Comparison of ENCODE assay signal across 8 cellular contexts in genomic region chr17:50290074-50290702, GRCh38. TPM values are rescaled to one million over a fixed set of nuclear protein-coding genes. Genes with fewer than 3 reads are reported as not detected.
DNase-seq lines count a peak whose midpoint lies in the region; ATAC-seq and TF ChIP-seq lines count a peak whose summit lies in the region.
"Had no signal": no experiment of that assay in that cellular context is flagged by ENCODE, and none has a peak within 500 bp of the region (broad histone marks: within the 10 kb centered on the region; RNA-seq: fewer than 3 reads in every experiment).

No MANE protein-coding gene starts in this region.

- H3K9ac ChIP-seq in endodermal cell (ENCODE audit: extremely low read depth, low read length, poor library complexity, severe bottlenecking) (no peak overlapping the region), mucosa of stomach (ENCODE audit: low read length) (peak overlapping the region; percentile 30)

- H3K36me3 ChIP-seq in endodermal cell (ENCODE audit: control insufficient read depth, insufficient read depth, low read length) (no peaks in the 10 kb centered on the region), mucosa of stomach (ENCODE audit: control insufficient read depth, insufficient read depth, low read length) (no peaks in the 10 kb centered on the region)

- no peaks in the 10 kb centered on the region for H3K36me3 Mint-ChIP-seq in endodermal cell (ENCODE audit: low read depth)

- H3K4me1 Mint-ChIP-seq in endodermal cell: peaks cover 14% of the 10 kb centered on the region
- H3K4me1 Mint-ChIP-seq: activated B cell treated with CpG ODN at 0.5 μM for 24 hours had no signal

- H3K27me3 ChIP-seq in endodermal cell (ENCODE audit: control insufficient read depth, insufficient read depth, low read length, poor library complexity, severe bottlenecking): no peaks in the 10 kb centered on the region
- no peaks in the 10 kb centered on the region for H3K27me3 ChIP-seq in mucosa of stomach (ENCODE audit: control insufficient read depth, insufficient read depth, low read length)

- ATAC-seq in GM19324 (IDR thresholded peaks at IDR 0.05; ENCODE audit: low FRiP score, unreplicated experiment): no peak

- no peak overlapping the region for H3K4me3 ChIP-seq in endodermal cell (ENCODE audit: low read length)
- no peak overlapping the region for H3K4me3 ChIP-seq in mucosa of stomach (ENCODE audit: low read length)

- peak overlapping the region; percentile 58 for H3K27ac Mint-ChIP-seq in endodermal cell
- H3K27ac Mint-ChIP-seq: activated B cell treated with CpG ODN at 0.5 μM for 24 hours had no signal

- H3K4me1 ChIP-seq in endodermal cell (ENCODE audit: control insufficient read depth, insufficient read depth, low read length) (no peaks in the 10 kb centered on the region), mucosa of stomach (ENCODE audit: control insufficient read depth, insufficient read depth, low read length) (peaks cover 23% of the 10 kb centered on the region)

- no peak overlapping the region for H3K27ac ChIP-seq in endodermal cell (ENCODE audit: low read depth, low read length)

- DNase-seq in H4 (ENCODE audit: low spot score) (peak; percentile 100), RPMI7951 (ENCODE audit: low read depth) (peak; percentile 94), endodermal cell (peak; percentile 66), NCI-H526 (lab: John Stamatoyannopoulos, UW) (no peak)
- no peak for DNase-seq in activated effector memory CD4-positive, alpha-beta T cell treated with Interleukin-2 at 50 U/mL for 16 hours
- DNase-seq: activated B cell treated with CpG ODN at 0.5 μM for 24 hours had no signal

- H3K9me3 Mint-ChIP-seq in endodermal cell: no peaks in the 10 kb centered on the region
- H3K9me3 Mint-ChIP-seq: activated B cell treated with CpG ODN at 0.5 μM for 24 hours had no signal

- H3K27me3 Mint-ChIP-seq in endodermal cell (ENCODE audit: insufficient read depth): peaks cover 3% of the 10 kb centered on the region

- WGBS in endodermal cell (ENCODE audit: insufficient coverage in 1 of 2, insufficient read length in 1 of 2), 2 experiments: 87 to 89% methylated on average over 3 to 8 of the region's 8 CpGs

- TF ChIP-seq CTCF in endodermal cell (conservative IDR thresholded peaks at IDR 0.05): no peak

- H3K9me3 ChIP-seq in endodermal cell (ENCODE audit: control insufficient read depth, low read length) (no peaks in the 10 kb centered on the region), mucosa of stomach (ENCODE audit: control insufficient read depth, low read length) (no peaks in the 10 kb centered on the region)

- H3K4me3 Mint-ChIP-seq in endodermal cell: no peak overlapping the region
- H3K4me3 Mint-ChIP-seq: activated B cell treated with CpG ODN at 0.5 μM for 24 hours had no signal

RNA-seq across cellular contexts. Expression of gene TMEM92, which starts 15.9 kb away (rescaled TPM):
- 5.6 and 7.4 TPM in 2 replicates for total RNA-seq in H4 (2014; rRNA removed; shearing (Covaris generic))
- 0.29 TPM in 1 of 2 replicates, not detected in the other for total RNA-seq in RPMI7951 (2014; rRNA removed; shearing (Covaris generic))
- total RNA-seq in endodermal cell: 10 to 100 TPM; 34.3 to 35.8 TPM
- 9.6 TPM for polyA plus RNA-seq in endodermal cell (2013, experiment 1 of 2)
- polyA plus RNA-seq in endodermal cell (2013, experiment 2 of 2): 8.7 TPM
- total RNA-seq: activated B cell treated with CpG ODN at 0.5 μM for 24 hours had no signal

RNA-seq across cellular contexts. Expression of gene XYLT2, which starts 55.7 kb away (rescaled TPM):
- total RNA-seq in H4 (2014; rRNA removed; shearing (Covaris generic)): 21.0 and 22.3 TPM in 2 replicates
- total RNA-seq in RPMI7951 (2014; rRNA removed; shearing (Covaris generic)): 12.4 and 15.2 TPM in 2 replicates
- total RNA-seq in endodermal cell: 10 to 100 TPM; 54.1 to 65.9 TPM
- 20.9 TPM for polyA plus RNA-seq in endodermal cell (2013, experiment 1 of 2)
- polyA plus RNA-seq in endodermal cell (2013, experiment 2 of 2): 22.1 TPM

Comparison
In these comparisons a context has a peak if more than half of its experiments do, and no peak if none do; other contexts are left out.
1. DNase-seq: peak in H4 (single experiment), RPMI7951 (single experiment) and endodermal cell (single experiment); none in NCI-H526 (0 of 2) and activated effector memory CD4-positive, alpha-beta T cell treated with Interleukin-2 at 50 U/mL for 16 hours (single experiment).